22 cellular contexts compared by ENCODE assay signal in the genomic region with DNA sequence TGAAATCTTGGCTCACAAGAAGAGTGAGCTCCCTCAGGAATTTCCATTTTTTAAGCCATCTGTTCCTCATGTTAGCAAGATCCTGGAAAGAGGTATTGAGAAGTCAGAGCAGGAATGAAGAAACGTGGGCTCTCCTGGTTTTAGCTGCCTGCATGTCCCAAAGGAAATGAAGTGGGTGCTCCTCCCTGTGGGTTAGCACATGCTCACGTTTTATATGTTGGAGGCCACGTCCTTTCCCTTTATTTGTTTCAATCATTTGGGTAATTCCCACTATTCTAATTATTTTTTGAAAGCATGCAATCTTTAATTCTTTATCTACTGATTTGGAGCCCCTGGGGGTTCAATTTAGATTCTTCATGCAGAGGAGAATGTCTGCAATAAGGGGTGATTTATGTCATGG.
"Had no signal": no experiment of that assay in that cellular context is flagged by ENCODE, and none has a peak within 500 bp of the region (broad histone marks: within the 10 kb centered on the region; RNA-seq: fewer than 3 reads in every experiment).

No MANE protein-coding gene starts in this region.

- H3K27ac Mint-ChIP-seq: mesothelial cell of epicardium; natural killer cell; nephron progenitor cell; progenitor cell of endocrine pancreas; stimulated activated effector memory CD8-positive, alpha-beta T cell treated with anti-CD3 and anti-CD28 coated beads, Interleukin-12 subunit alpha, Interleukin-12 subunit beta, amount 100 ng/mL, for 72 hours; stimulated activated naive CD8-positive, alpha-beta T cell treated with anti-CD3 and anti-CD28 coated beads, Interleukin-15, amount 100 ng/mL, for 72 hours; type B pancreatic cell had no signal

- H3K36me3 ChIP-seq: left ventricle myocardium inferior, ovary, right atrium auricular region, sigmoid colon, spleen, tibial nerve, vagina had no signal

- H3K4me3 Mint-ChIP-seq: mesothelial cell of epicardium; naive B cell; natural killer cell; nephron progenitor cell; stimulated activated effector memory CD8-positive, alpha-beta T cell treated with anti-CD3 and anti-CD28 coated beads, Interleukin-12 subunit alpha, Interleukin-12 subunit beta, amount 100 ng/mL, for 72 hours; stimulated activated naive CD8-positive, alpha-beta T cell treated with anti-CD3 and anti-CD28 coated beads, Interleukin-15, amount 100 ng/mL, for 72 hours; type B pancreatic cell had no signal

- ATAC-seq: natural killer cell; stimulated activated effector memory CD8-positive, alpha-beta T cell treated with anti-CD3 and anti-CD28 coated beads, Interleukin-12 subunit alpha, Interleukin-12 subunit beta, amount 100 ng/mL, for 72 hours; stimulated activated naive CD8-positive, alpha-beta T cell treated with anti-CD3 and anti-CD28 coated beads, Interleukin-15, amount 100 ng/mL, for 72 hours had no signal

- H3K27me3 Mint-ChIP-seq: progenitor cell of endocrine pancreas, type B pancreatic cell had no signal

- H3K27ac ChIP-seq: left ventricle myocardium inferior, ovary, right atrium auricular region, sigmoid colon, spleen, tibial nerve, vagina had no signal

- H3K4me3 ChIP-seq: left ventricle myocardium inferior, lung, ovary, right atrium auricular region, sigmoid colon, spleen, tibial nerve, vagina had no signal

- FAIRE-seq: small intestine had no signal

- H3K4me1 Mint-ChIP-seq: stimulated activated naive CD8-positive, alpha-beta T cell treated with anti-CD3 and anti-CD28 coated beads, Interleukin-15, amount 100 ng/mL, for 72 hours had no signal

- DNase-seq: islet precursor cell; left ventricle myocardium inferior; mesendoderm; naive B cell; natural killer cell; nephron progenitor cell; ovary; sigmoid colon; small intestine; spleen; stimulated activated CD4-positive, alpha-beta T cell treated with anti-CD3 and anti-CD28 coated beads, Interleukin-4, amount 100 ng/mL, for 24 hours; stimulated activated naive CD4-positive, alpha-beta T cell treated with Interleukin-2 at 50 U/mL for 16 hours; stimulated activated naive CD8-positive, alpha-beta T cell treated with anti-CD3 and anti-CD28 coated beads, Interleukin-15, amount 100 ng/mL, for 72 hours; substantia nigra had no signal

- H3K27me3 ChIP-seq: ovary, right atrium auricular region, sigmoid colon, spleen, tibial nerve, vagina had no signal

- H3K36me3 Mint-ChIP-seq: type B pancreatic cell had no signal

- H3K9me3 ChIP-seq: ovary, right atrium auricular region, vagina had no signal
